Comparison of ENCODE assay signal across 9 cellular contexts in the genomic region with DNA sequence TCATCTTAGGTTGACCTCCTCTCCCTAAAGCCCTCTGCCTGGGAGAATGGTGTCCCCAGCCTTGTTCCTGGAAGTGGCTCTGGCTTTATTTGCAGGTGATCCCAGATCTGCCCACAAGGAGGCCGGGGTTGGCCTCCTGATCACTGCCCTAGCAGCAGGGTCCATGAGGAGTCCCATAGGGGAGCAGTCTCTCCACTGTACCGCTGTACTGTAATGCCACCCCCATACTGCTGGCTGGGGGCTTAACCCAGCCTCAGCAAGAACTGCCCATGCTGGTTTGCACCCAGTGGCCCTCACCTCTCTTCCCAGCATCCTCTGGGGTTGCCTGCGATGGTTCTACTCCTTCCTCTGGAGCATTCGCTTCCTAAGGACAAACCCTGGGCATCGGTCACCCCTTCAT. TPM values are rescaled to one million over a fixed set of nuclear protein-coding genes. Genes with fewer than 3 reads are reported as not detected.
DNase-seq lines count a peak whose midpoint lies in the region; ATAC-seq and TF ChIP-seq lines count a peak whose summit lies in the region.
"Had no signal": no experiment of that assay in that cellular context is flagged by ENCODE, and none has a peak within 500 bp of the region (broad histone marks: within the 10 kb centered on the region; RNA-seq: fewer than 3 reads in every experiment).

No MANE protein-coding gene starts in this region.

- H2AFZ ChIP-seq in GM23338: no peak overlapping the region

- H3K4me3 ChIP-seq in AG09309 (ENCODE audit: control insufficient read depth, low read depth, low read length) (no peak overlapping the region), GM23338 (no peak overlapping the region)

- no peaks in the 10 kb centered on the region for H3F3A ChIP-seq in GM23338 (replicated peaks; ENCODE audit: low read depth)

- H3K79me2 ChIP-seq in GM23338 (replicated peaks; ENCODE audit: insufficient read depth): no peaks in the 10 kb centered on the region

- peak overlapping the region; percentile 36 for H3K4me2 ChIP-seq in GM23338

- TF ChIP-seq CTCF in AG09309 (IDR thresholded peaks at IDR 0.05; ENCODE audit: control insufficient read depth, insufficient read depth, low read depth, low read length, missing control alignments) (peak; percentile 9), GM23338 (conservative IDR thresholded peaks at IDR 0.05; ENCODE audit: low read depth in 2 of 2) (peak; percentile 16 to 50; a peak in 3 of 4 replicates), GM13976 (IDR thresholded peaks at IDR 0.05; ENCODE audit: borderline replicate concordance, control extremely low read depth, extremely low read depth, insufficient read depth, missing control alignments) (no peak)

- H3K4me1 ChIP-seq in GM23338 (ENCODE audit: insufficient read depth): peaks cover 38% of the 10 kb centered on the region

- H3K27ac Mint-ChIP-seq in GM23338: peak overlapping the region; percentile 95

- no peaks in the 10 kb centered on the region for H4K20me1 ChIP-seq in GM23338 (replicated peaks; ENCODE audit: insufficient read depth)

- no peak overlapping the region for H3K4me3 Mint-ChIP-seq in GM23338
- H3K4me3 Mint-ChIP-seq: nephron had no signal

- ATAC-seq in GM23338 (peak; percentile 76), GM21528 (IDR thresholded peaks at IDR 0.05; ENCODE audit: low FRiP score, unreplicated experiment) (no peak)

- H3K36me3 ChIP-seq in GM23338 (ENCODE audit: insufficient read depth): no peaks in the 10 kb centered on the region

- DNase-seq in AG09309 (ENCODE audit: low read depth) (no peak), GM23338 (ENCODE audit: low spot score) (peak; percentile 69), UCSD-AML1 (lab: John Stamatoyannopoulos, UW; ENCODE audit: unreplicated experiment) (peak; percentile 46), iPS-NIHi11 (ENCODE audit: low spot score) (peak; percentile 76), amniotic stem cell (lab: John Stamatoyannopoulos, UW) (no peak), GM13976 (ENCODE audit: low spot score) (no peak), dedifferentiated amniotic fluid mesenchymal stem cell (ENCODE audit: extremely low spot score) (no peak)

- H3K27ac ChIP-seq in GM23338 (ENCODE audit: low read depth): peak overlapping the region; percentile 86; the same call in 1 of the 2 replicates

- no peaks in the 10 kb centered on the region; the same call in 2 of the 3 replicates for H3K9me3 Mint-ChIP-seq in GM23338
- H3K9me3 Mint-ChIP-seq: nephron had no signal

- peaks cover 23% of the 10 kb centered on the region for H3K27me3 Mint-ChIP-seq in GM23338 (ENCODE audit: insufficient read depth, low read depth, poor library complexity)

- in situ Hi-C loops in GM13976 (cut with MboI; ENCODE audit: low sequenced_read_pairs, unreplicated experiment): no loop called here

- no peaks in the 10 kb centered on the region for H3K9me2 ChIP-seq in GM23338 (ENCODE audit: insufficient read depth)

- H3K36me3 Mint-ChIP-seq in GM23338 (ENCODE audit: low read depth): no peaks in the 10 kb centered on the region; the same call in 2 of the 3 replicates

- H3K27me3 ChIP-seq in GM23338 (ENCODE audit: insufficient read depth): no peaks in the 10 kb centered on the region

- H3K4me1 Mint-ChIP-seq in GM23338: peaks cover 57% of the 10 kb centered on the region

TF ChIP-seq in GM23338, 12 proteins besides CTCF, POLR2A, EP300 and RAD21:
- TF ChIP-seq ZNF462 (CRISPR knock-in tag; IDR thresholded peaks at IDR 0.05) (no peak), POLR2AphosphoS5 (IDR thresholded peaks at IDR 0.05; ENCODE audit: low read depth) (no peak)

RNA-seq across cellular contexts. Expression of gene PSME3IP1, which starts 39.1 kb away (rescaled TPM):
- total RNA-seq in GM23338 (2014; rRNA removed; shearing (Covaris generic)): 78.0 and 111 TPM in 2 replicates
- polyA plus RNA-seq in GM23338 (2016; fragmentation: Nextera tagmentation; extraction: Ambion mirVana): 93.2 and 105 TPM in 2 replicates

RNA-seq across cellular contexts. Expression of gene RSPRY1, which starts 39.4 kb away (rescaled TPM):
- 35.9 and 39.7 TPM in 2 replicates for total RNA-seq in GM23338 (2014; rRNA removed; shearing (Covaris generic))
- polyA plus RNA-seq in GM23338 (2016; fragmentation: Nextera tagmentation; extraction: Ambion mirVana): 20.4 and 25.8 TPM in 2 replicates

RNA-seq across cellular contexts. Expression of gene CPNE2, which starts 54.4 kb away (rescaled TPM):
- total RNA-seq in GM23338 (2014; rRNA removed; shearing (Covaris generic)): 11.3 and 14.2 TPM in 2 replicates
- polyA plus RNA-seq in GM23338 (2016; fragmentation: Nextera tagmentation; extraction: Ambion mirVana): 7.1 and 9.5 TPM in 2 replicates

Comparison
In these comparisons a context has a peak if more than half of its experiments do, and no peak if none do; other contexts are left out.
1. DNase-seq: peak in GM23338 (single experiment), UCSD-AML1 (single experiment) and iPS-NIHi11 (single experiment); none in AG09309 (single experiment), amniotic stem cell (single experiment), GM13976 (single experiment) and dedifferentiated amniotic fluid mesenchymal stem cell (single experiment).